ENCODE assay signal across 11 cellular contexts in the genomic region with DNA sequence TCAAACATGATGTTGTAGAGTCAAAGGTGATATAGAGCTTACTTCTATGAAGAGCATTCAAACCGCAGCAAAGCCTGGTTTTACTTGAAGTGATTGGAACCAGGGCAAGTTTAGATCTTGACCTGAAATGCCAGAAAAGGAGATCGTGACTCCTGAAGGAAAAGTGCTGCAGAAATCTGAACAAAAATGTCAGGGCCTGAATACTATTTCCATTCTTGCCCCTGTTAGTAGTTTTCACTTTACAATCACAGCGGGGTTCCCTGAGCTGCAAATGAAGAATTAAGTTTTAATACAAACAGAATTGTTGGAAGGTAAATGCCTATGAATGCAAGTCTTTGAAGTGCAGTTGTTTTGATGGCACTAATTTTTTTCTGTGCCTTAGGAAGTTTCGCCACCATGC. TPM values are rescaled to one million over a fixed set of nuclear protein-coding genes. Genes with fewer than 3 reads are reported as not detected.
DNase-seq lines count a peak whose midpoint lies in the region; ATAC-seq and TF ChIP-seq lines count a peak whose summit lies in the region.
"Had no signal": no experiment of that assay in that cellular context is flagged by ENCODE, and none has a peak within 500 bp of the region (broad histone marks: within the 10 kb centered on the region; RNA-seq: fewer than 3 reads in every experiment).

No MANE protein-coding gene starts in this region.

- no peak overlapping the region for H4K5ac ChIP-seq in mesendoderm (ENCODE audit: low read length)

- peaks cover 6% of the 10 kb centered on the region for H3K36me3 ChIP-seq in cardiac muscle cell
- H3K36me3 ChIP-seq in mesendoderm (ENCODE audit: control insufficient read depth, insufficient read depth, low read length) = no peaks in the 10 kb centered on the region
- H3K36me3 ChIP-seq in upper lobe of left lung = no peaks in the 10 kb centered on the region
- H3K36me3 ChIP-seq: transverse colon had no signal

- H3K23ac ChIP-seq in mesendoderm (ENCODE audit: low read length) = no peak overlapping the region

- no peak overlapping the region for H3K27ac ChIP-seq in cardiac muscle cell
- no peak overlapping the region for H3K27ac ChIP-seq in coronary artery
- no peak overlapping the region for H3K27ac ChIP-seq in mesendoderm (ENCODE audit: low read depth, low read length)
- no peak overlapping the region for H3K27ac ChIP-seq in upper lobe of left lung

- peak overlapping the region; percentile 17 for H3K9ac ChIP-seq in mesendoderm (ENCODE audit: low read length)

- H2BK5ac ChIP-seq in mesendoderm (ENCODE audit: low read length) = no peak overlapping the region

- H3K27me3 ChIP-seq in cardiac muscle cell (no peaks in the 10 kb centered on the region), mesendoderm (ENCODE audit: insufficient read depth, low read length, poor library complexity) (peaks cover 4% of the 10 kb centered on the region), upper lobe of left lung (peaks cover 0 to 25% (median 6%) of the 10 kb centered on the region in 4 donors)

- TF ChIP-seq EP300 in upper lobe of left lung (IDR thresholded peaks at IDR 0.05) = no peak

- WGBS in mesendoderm (ENCODE audit: extremely low coverage, insufficient coverage, low lambda C conversion rate) = no CpG with 5 or more reads among the region's 4 CpGs
- WGBS in upper lobe of left lung, 2 donors = 47 to 57% methylated on average over 4 of the region's 4 CpGs

- H3K79me1 ChIP-seq in mesendoderm (ENCODE audit: low read length) = no peaks in the 10 kb centered on the region

- no peak overlapping the region for H2AK5ac ChIP-seq in mesendoderm (ENCODE audit: low read length)

- no peaks in the 10 kb centered on the region for H3K9me3 ChIP-seq in cardiac muscle cell (ENCODE audit: low read depth)
- H3K9me3 ChIP-seq in upper lobe of left lung = no peaks in the 10 kb centered on the region
- H3K9me3 ChIP-seq: transverse colon had no signal

- H3K4me3 ChIP-seq in cardiac muscle cell = peak overlapping the region; percentile 84
- H3K4me3 ChIP-seq in coronary artery = peak overlapping the region; percentile 79
- H3K4me3 ChIP-seq in mesendoderm (ENCODE audit: low read length) = no peak overlapping the region
- H3K4me3 ChIP-seq in upper lobe of left lung = peak overlapping the region in 3 of 4 donors; percentile 54 to 64 (median 63)

- no peak for TF ChIP-seq POLR2A in upper lobe of left lung (IDR thresholded peaks at IDR 0.05)

- TF ChIP-seq CTCF in cardiac muscle cell (IDR thresholded peaks at IDR 0.05; ENCODE audit: low read depth, low read length) (no peak), coronary artery (IDR thresholded peaks at IDR 0.05) (no peak), upper lobe of left lung (IDR thresholded peaks at IDR 0.05) (no peak)

- no peak overlapping the region for H3K56ac ChIP-seq in mesendoderm (ENCODE audit: low read length)

- peaks cover 28% of the 10 kb centered on the region for H3K4me1 ChIP-seq in cardiac muscle cell (ENCODE audit: low read depth)
- H3K4me1 ChIP-seq in mesendoderm (ENCODE audit: control insufficient read depth, low read depth, low read length) = no peaks in the 10 kb centered on the region
- H3K4me1 ChIP-seq in upper lobe of left lung = peaks cover 0 to 44% (median 23%) of the 10 kb centered on the region in 4 donors

- H3K79me2 ChIP-seq in mesendoderm (ENCODE audit: control insufficient read depth, insufficient read depth, low read length) = peaks cover 10% of the 10 kb centered on the region

- H3K4me2 ChIP-seq in mesendoderm (ENCODE audit: low read length) = peak overlapping the region; percentile 5

- no peak overlapping the region for H2BK15ac ChIP-seq in mesendoderm (replicated peaks; ENCODE audit: low read depth)

- no peak overlapping the region for H4K8ac ChIP-seq in mesendoderm (ENCODE audit: low read depth, low read length)

- H2BK120ac ChIP-seq in mesendoderm (ENCODE audit: low read depth, low read length) = no peak overlapping the region

- H3K18ac ChIP-seq in mesendoderm (ENCODE audit: low read length) = no peak overlapping the region

- no peak for ATAC-seq in Right ventricle myocardium inferior
- no peak for ATAC-seq in upper lobe of left lung (ENCODE audit: low FRiP score in 2 of 2)
- ATAC-seq in HG02852 (IDR thresholded peaks at IDR 0.05; ENCODE audit: unreplicated experiment) = no peak
- ATAC-seq in GM19324 (IDR thresholded peaks at IDR 0.05; ENCODE audit: low FRiP score, unreplicated experiment) = no peak
- no peak for ATAC-seq in GM21367 (IDR thresholded peaks at IDR 0.05; ENCODE audit: unreplicated experiment)

- intact Hi-C loops in Right ventricle myocardium inferior (cut with DNase I) = no loop called here

- DNase-seq in cardiac muscle cell (ENCODE audit: low read depth in 1 of 2, low spot score in 1 of 2) = no peak
- no peak for DNase-seq in Right ventricle myocardium inferior (ENCODE audit: missing footprints)
- DNase-seq in coronary artery (ENCODE audit: low spot score) = no peak
- DNase-seq in mesendoderm = peak; percentile 25
- DNase-seq in upper lobe of left lung = no peak
- DNase-seq: activated CD4-positive, CD25-positive, alpha-beta regulatory T cell treated with anti-CD3 and anti-CD28 coated beads, Interleukin-2, amount 50 U/mL, for 72 hours; NCI-H526 treated with DMSO at 0.1 percent for 48 hours; transverse colon had no signal

- H3K4ac ChIP-seq in mesendoderm (ENCODE audit: low read depth, low read length) = no peak overlapping the region

RNA-seq across cellular contexts. Expression of gene SLIT2, which starts 4.1 kb away (rescaled TPM):
- 48.9 and 59.8 TPM in 2 replicates for total RNA-seq in cardiac muscle cell
- 49.9 and 62.5 TPM in 2 replicates for polyA plus RNA-seq in cardiac muscle cell
- 12.1 TPM for total RNA-seq in Right ventricle myocardium inferior
- 23.4 TPM for polyA plus RNA-seq in mesendoderm (2013, experiment 1 of 2)
- polyA plus RNA-seq in mesendoderm (2013, experiment 2 of 2) = 23.2 TPM
- 100 to 1,000 TPM in 1 of 6 donors, 10 to 100 TPM in 5; 35.1 to 102 (median 53.3) TPM for total RNA-seq in upper lobe of left lung
